Comparison of ENCODE assay signal across 1 cellular context in the genomic region with DNA sequence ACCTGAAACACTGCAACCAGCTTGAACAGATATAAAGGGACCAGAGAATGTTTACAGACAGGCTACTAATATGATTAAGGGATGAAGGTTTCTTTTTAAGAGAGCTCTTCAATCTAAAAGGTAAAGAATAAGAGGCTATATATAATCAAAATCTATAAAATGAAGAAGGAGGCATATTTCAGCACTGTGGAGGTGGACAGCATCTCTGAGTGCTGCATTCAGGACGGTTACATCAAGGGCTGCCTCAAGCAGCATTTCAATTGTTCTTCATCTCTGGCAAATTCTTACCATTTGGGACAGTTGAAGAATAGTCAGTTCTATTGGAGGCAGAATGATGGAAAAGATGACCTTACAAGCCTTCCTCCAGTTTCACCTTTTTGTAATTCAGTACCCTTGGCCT.
TF ChIP-seq lines count a peak whose summit lies in the region.

No MANE protein-coding gene starts in this region.

TF ChIP-seq in HepG2, 621 proteins besides CTCF, POLR2A, EP300 and RAD21 (continued from another document):
- TF ChIP-seq, protein P1, sequence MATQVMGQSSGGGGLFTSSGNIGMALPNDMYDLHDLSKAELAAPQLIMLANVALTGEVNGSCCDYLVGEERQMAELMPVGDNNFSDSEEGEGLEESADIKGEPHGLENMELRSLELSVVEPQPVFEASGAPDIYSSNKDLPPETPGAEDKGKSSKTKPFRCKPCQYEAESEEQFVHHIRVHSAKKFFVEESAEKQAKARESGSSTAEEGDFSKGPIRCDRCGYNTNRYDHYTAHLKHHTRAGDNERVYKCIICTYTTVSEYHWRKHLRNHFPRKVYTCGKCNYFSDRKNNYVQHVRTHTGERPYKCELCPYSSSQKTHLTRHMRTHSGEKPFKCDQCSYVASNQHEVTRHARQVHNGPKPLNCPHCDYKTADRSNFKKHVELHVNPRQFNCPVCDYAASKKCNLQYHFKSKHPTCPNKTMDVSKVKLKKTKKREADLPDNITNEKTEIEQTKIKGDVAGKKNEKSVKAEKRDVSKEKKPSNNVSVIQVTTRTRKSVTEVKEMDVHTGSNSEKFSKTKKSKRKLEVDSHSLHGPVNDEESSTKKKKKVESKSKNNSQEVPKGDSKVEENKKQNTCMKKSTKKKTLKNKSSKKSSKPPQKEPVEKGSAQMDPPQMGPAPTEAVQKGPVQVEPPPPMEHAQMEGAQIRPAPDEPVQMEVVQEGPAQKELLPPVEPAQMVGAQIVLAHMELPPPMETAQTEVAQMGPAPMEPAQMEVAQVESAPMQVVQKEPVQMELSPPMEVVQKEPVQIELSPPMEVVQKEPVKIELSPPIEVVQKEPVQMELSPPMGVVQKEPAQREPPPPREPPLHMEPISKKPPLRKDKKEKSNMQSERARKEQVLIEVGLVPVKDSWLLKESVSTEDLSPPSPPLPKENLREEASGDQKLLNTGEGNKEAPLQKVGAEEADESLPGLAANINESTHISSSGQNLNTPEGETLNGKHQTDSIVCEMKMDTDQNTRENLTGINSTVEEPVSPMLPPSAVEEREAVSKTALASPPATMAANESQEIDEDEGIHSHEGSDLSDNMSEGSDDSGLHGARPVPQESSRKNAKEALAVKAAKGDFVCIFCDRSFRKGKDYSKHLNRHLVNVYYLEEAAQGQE (IDR thresholded peaks at IDR 0.05; ENCODE audit: borderline replicate concordance in 1 of 2, low read depth in 1 of 2, low read length in 2 of 2), result peak; percentile 46 to 93
